8 cellular contexts compared by ENCODE assay signal in genomic region chr7:135170223-135170997, GRCh38. TPM values are rescaled to one million over a fixed set of nuclear protein-coding genes. Genes with fewer than 3 reads are reported as not detected.
A peak's percentile ranks its signal among the peaks of the same experiment; 100 is the strongest.
DNase-seq lines count a peak whose midpoint lies in the region; ATAC-seq and TF ChIP-seq lines count a peak whose summit lies in the region.

CYREN (minus strand) TSS chr7:135170707; CDS start chr7:135168922, 1,785 bp downstream.

- TF ChIP-seq CTCF in GM23338 (conservative IDR thresholded peaks at IDR 0.05; ENCODE audit: low read depth in 2 of 2) (peak in 1 of 2 experiments; percentile 72; a peak in 3 of 4 replicates), nephron (IDR thresholded peaks at IDR 0.05; ENCODE audit: unreplicated experiment in 3 of 3) (peak; percentile 50 to 78 (median 62))

- no peaks in the 10 kb centered on the region for H3K27me3 ChIP-seq in GM23338 (ENCODE audit: insufficient read depth)

- H3K9me2 ChIP-seq in GM23338 (ENCODE audit: insufficient read depth): no peaks in the 10 kb centered on the region

- H3K9me3 Mint-ChIP-seq in GM23338 (no peaks in the 10 kb centered on the region; the same call in none of the 3 replicates), nephron (no peaks in the 10 kb centered on the region)
- H3K9me3 Mint-ChIP-seq in stimulated activated naive CD8-positive, alpha-beta T cell treated with anti-CD3 and anti-CD28 coated beads, Interleukin-15, Interleukin-2, amounts not matched to agents 100 ng/mL and 50 ng/mL, for 24 hours: no peaks in the 10 kb centered on the region

- peak; percentile 95 for DNase-seq in EH (ENCODE audit: low read depth)
- DNase-seq in GM23338 (ENCODE audit: low spot score): peak; percentile 94
- peak; percentile 97 for DNase-seq in LHCN-M2 (ENCODE audit: low read depth)
- DNase-seq in RPMI7951 (ENCODE audit: low read depth): peak; percentile 95
- DNase-seq in activated T-helper 1 cell treated with anti-CD3 and anti-CD28 coated beads, Interleukin-2, amount 50 U/mL, for 16 hours (ENCODE audit: low read depth in 1 of 2, low spot score in 1 of 2): peak; percentile 82 to 88
- DNase-seq in fibroblast of peridontal ligament (ENCODE audit: extremely low read depth): peak; percentile 89

- peaks cover 5% of the 10 kb centered on the region; the same call in 1 of the 2 replicates for H3K36me3 ChIP-seq in GM23338 (ENCODE audit: insufficient read depth)

- peaks cover 20% of the 10 kb centered on the region for H3K4me1 ChIP-seq in GM23338 (ENCODE audit: insufficient read depth)

- H3K4me3 Mint-ChIP-seq in GM23338 (peak within 1 kb of the TSS; percentile 92), nephron (peak within 1 kb of the TSS; percentile 90 to 95 (median 93))
- H3K4me3 Mint-ChIP-seq in stimulated activated naive CD8-positive, alpha-beta T cell treated with anti-CD3 and anti-CD28 coated beads, Interleukin-15, Interleukin-2, amounts not matched to agents 100 ng/mL and 50 ng/mL, for 24 hours: peak within 1 kb of the TSS; percentile 95

- H2AFZ ChIP-seq in GM23338: peak within 1 kb of the TSS; percentile 69

- peak within 1 kb of the TSS; percentile 96 for H3K27ac Mint-ChIP-seq in GM23338
- H3K27ac Mint-ChIP-seq in nephron: peak within 1 kb of the TSS; percentile 98 to 99 (median 99)
- peak within 1 kb of the TSS; percentile 94 for H3K27ac Mint-ChIP-seq in stimulated activated naive CD8-positive, alpha-beta T cell treated with anti-CD3 and anti-CD28 coated beads, Interleukin-15, Interleukin-2, amounts not matched to agents 100 ng/mL and 50 ng/mL, for 24 hours

- H3K36me3 Mint-ChIP-seq in GM23338 (ENCODE audit: low read depth) (peaks cover 45% of the 10 kb centered on the region), nephron (ENCODE audit: low read depth) (peaks cover 45% of the 10 kb centered on the region)
- H3K36me3 Mint-ChIP-seq in stimulated activated naive CD8-positive, alpha-beta T cell treated with anti-CD3 and anti-CD28 coated beads, Interleukin-15, Interleukin-2, amounts not matched to agents 100 ng/mL and 50 ng/mL, for 24 hours (ENCODE audit: low read depth): peaks cover 44% of the 10 kb centered on the region

- H3K79me2 ChIP-seq in GM23338 (replicated peaks; ENCODE audit: insufficient read depth): peaks cover 16% of the 10 kb centered on the region

- H4K20me1 ChIP-seq in GM23338 (replicated peaks; ENCODE audit: insufficient read depth): peaks cover 2% of the 10 kb centered on the region; the same call in 1 of the 2 replicates

- H3K4me1 Mint-ChIP-seq in GM23338: peaks cover 34% of the 10 kb centered on the region
- peaks cover 32% of the 10 kb centered on the region for H3K4me1 Mint-ChIP-seq in nephron
- H3K4me1 Mint-ChIP-seq in stimulated activated naive CD8-positive, alpha-beta T cell treated with anti-CD3 and anti-CD28 coated beads, Interleukin-15, Interleukin-2, amounts not matched to agents 100 ng/mL and 50 ng/mL, for 24 hours (ENCODE audit: low read depth): peaks cover 63% of the 10 kb centered on the region

- H3F3A ChIP-seq in GM23338 (replicated peaks; ENCODE audit: low read depth): peaks cover 7% of the 10 kb centered on the region

- peak within 1 kb of the TSS; percentile 94 for H3K4me2 ChIP-seq in GM23338

- ATAC-seq in GM23338: peak; percentile 88

- H3K27ac ChIP-seq in GM23338 (ENCODE audit: low read depth): peak within 1 kb of the TSS; percentile 97

- H3K27me3 Mint-ChIP-seq in GM23338 (ENCODE audit: insufficient read depth, low read depth, poor library complexity) (peaks cover 25% of the 10 kb centered on the region), nephron (ENCODE audit: low read depth) (no peaks in the 10 kb centered on the region)
- H3K27me3 Mint-ChIP-seq in stimulated activated naive CD8-positive, alpha-beta T cell treated with anti-CD3 and anti-CD28 coated beads, Interleukin-15, Interleukin-2, amounts not matched to agents 100 ng/mL and 50 ng/mL, for 24 hours: no peaks in the 10 kb centered on the region

- peak within 1 kb of the TSS; percentile 80 for H3K4me3 ChIP-seq in GM23338

TF ChIP-seq in GM23338, 12 proteins besides CTCF, POLR2A, EP300 and RAD21 (continues in another document):
- no peak for TF ChIP-seq EZH2 (IDR thresholded peaks at IDR 0.05; ENCODE audit: low read depth, unreplicated experiment)
- TF ChIP-seq ETS1 (IDR thresholded peaks at IDR 0.05): peak; percentile 61; the same call in 1 of the 2 replicates
- TF ChIP-seq POLR2AphosphoS5 (IDR thresholded peaks at IDR 0.05; ENCODE audit: low read depth): peak; percentile 60
- TF ChIP-seq, protein P1, sequence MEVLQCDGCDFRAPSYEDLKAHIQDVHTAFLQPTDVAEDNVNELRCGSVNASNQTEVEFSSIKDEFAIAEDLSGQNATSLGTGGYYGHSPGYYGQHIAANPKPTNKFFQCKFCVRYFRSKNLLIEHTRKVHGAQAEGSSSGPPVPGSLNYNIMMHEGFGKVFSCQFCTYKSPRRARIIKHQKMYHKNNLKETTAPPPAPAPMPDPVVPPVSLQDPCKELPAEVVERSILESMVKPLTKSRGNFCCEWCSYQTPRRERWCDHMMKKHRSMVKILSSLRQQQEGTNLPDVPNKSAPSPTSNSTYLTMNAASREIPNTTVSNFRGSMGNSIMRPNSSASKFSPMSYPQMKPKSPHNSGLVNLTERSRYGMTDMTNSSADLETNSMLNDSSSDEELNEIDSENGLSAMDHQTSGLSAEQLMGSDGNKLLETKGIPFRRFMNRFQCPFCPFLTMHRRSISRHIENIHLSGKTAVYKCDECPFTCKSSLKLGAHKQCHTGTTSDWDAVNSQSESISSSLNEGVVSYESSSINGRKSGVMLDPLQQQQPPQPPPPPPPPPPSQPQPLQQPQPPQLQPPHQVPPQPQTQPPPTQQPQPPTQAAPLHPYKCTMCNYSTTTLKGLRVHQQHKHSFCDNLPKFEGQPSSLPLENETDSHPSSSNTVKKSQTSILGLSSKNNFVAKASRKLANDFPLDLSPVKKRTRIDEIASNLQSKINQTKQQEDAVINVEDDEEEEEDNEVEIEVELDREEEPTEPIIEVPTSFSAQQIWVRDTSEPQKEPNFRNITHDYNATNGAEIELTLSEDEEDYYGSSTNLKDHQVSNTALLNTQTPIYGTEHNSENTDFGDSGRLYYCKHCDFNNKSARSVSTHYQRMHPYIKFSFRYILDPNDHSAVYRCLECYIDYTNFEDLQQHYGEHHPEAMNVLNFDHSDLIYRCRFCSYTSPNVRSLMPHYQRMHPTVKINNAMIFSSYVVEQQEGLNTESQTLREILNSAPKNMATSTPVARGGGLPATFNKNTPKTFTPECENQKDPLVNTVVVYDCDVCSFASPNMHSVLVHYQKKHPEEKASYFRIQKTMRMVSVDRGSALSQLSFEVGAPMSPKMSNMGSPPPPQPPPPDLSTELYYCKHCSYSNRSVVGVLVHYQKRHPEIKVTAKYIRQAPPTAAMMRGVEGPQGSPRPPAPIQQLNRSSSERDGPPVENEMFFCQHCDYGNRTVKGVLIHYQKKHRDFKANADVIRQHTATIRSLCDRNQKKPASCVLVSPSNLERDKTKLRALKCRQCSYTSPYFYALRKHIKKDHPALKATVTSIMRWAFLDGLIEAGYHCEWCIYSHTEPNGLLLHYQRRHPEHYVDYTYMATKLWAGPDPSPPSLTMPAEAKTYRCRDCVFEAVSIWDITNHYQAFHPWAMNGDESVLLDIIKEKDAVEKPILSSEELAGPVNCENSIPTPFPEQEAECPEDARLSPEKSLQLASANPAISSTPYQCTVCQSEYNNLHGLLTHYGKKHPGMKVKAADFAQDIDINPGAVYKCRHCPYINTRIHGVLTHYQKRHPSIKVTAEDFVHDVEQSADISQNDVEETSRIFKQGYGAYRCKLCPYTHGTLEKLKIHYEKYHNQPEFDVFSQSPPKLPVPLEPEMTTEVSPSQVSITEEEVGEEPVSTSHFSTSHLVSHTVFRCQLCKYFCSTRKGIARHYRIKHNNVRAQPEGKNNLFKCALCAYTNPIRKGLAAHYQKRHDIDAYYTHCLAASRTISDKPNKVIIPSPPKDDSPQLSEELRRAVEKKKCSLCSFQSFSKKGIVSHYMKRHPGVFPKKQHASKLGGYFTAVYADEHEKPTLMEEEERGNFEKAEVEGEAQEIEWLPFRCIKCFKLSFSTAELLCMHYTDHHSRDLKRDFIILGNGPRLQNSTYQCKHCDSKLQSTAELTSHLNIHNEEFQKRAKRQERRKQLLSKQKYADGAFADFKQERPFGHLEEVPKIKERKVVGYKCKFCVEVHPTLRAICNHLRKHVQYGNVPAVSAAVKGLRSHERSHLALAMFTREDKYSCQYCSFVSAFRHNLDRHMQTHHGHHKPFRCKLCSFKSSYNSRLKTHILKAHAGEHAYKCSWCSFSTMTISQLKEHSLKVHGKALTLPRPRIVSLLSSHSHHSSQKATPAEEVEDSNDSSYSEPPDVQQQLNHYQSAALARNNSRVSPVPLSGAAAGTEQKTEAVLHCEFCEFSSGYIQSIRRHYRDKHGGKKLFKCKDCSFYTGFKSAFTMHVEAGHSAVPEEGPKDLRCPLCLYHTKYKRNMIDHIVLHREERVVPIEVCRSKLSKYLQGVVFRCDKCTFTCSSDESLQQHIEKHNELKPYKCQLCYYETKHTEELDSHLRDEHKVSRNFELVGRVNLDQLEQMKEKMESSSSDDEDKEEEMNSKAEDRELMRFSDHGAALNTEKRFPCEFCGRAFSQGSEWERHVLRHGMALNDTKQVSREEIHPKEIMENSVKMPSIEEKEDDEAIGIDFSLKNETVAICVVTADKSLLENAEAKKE (CRISPR knock-in tag; IDR thresholded peaks at IDR 0.05): 0 out of 2 replicates have a peak, but pooled peaks have one; percentile 21
- no peak for TF ChIP-seq STAT1 (IDR thresholded peaks at IDR 0.05; ENCODE audit: unreplicated experiment)

RNA-seq across cellular contexts. Expression of gene CYREN, which starts in this region (rescaled TPM):
- total RNA-seq in GM23338 (2014; rRNA removed; shearing (Covaris generic)): 57.2 and 70.6 TPM in 2 replicates
- 21.6 and 22.7 TPM in 2 replicates for polyA plus RNA-seq in GM23338 (2016; fragmentation: Nextera tagmentation; extraction: Ambion mirVana)
- total RNA-seq in LHCN-M2 (2014; rRNA removed): 74.4 and 79.0 TPM in 2 replicates
- polyA plus RNA-seq in LHCN-M2 (2012): 35.2 TPM
- 53.7 and 54.7 TPM in 2 replicates for total RNA-seq in RPMI7951 (2014; rRNA removed; shearing (Covaris generic))

Comparison
In these comparisons a context has a peak if more than half of its experiments do, and no peak if none do; other contexts are left out.
1. Peak in every context shown above with its lines: DNase-seq, ATAC-seq, H3K4me3 ChIP-seq and H3K27ac ChIP-seq.